Comparison of ENCODE assay signal across 5 cellular contexts in genomic region chr13:88852293-88852692, GRCh38.
DNase-seq lines count a peak whose midpoint lies in the region; FAIRE-seq and TF ChIP-seq lines count a peak whose summit lies in the region.
"Not testable (repeated sequence)": the region's sequence is repeated elsewhere in the genome, so short reads cannot be mapped to it uniquely, and the experiment has no call there.

No MANE protein-coding gene starts in this region.

- H3K9me3 Mint-ChIP-seq in chondrocyte (ENCODE audit: low read depth), result peaks cover 18% of the 10 kb centered on the region
- H3K9me3 Mint-ChIP-seq in glutamatergic neuron (ENCODE audit: unreplicated experiment); neural progenitor cell: not testable (repeated sequence)

- not testable (repeated sequence) for H3K79me2 ChIP-seq in neural progenitor cell (ENCODE audit: low read depth)

- not testable (repeated sequence) for H3K27ac Mint-ChIP-seq in chondrocyte (ENCODE audit: unreplicated experiment); glutamatergic neuron (ENCODE audit: unreplicated experiment); neural progenitor cell

- not testable (repeated sequence) for TF ChIP-seq CTCF in chondrocyte (IDR thresholded peaks at IDR 0.05); glutamatergic neuron (IDR thresholded peaks at IDR 0.05; ENCODE audit: partially characterized antibody, unreplicated experiment); kidney (IDR thresholded peaks at IDR 0.05; ENCODE audit: borderline replicate concordance, extremely low read depth, insufficient read depth); neural progenitor cell (IDR thresholded peaks at IDR 0.05)

- H2AFZ ChIP-seq in neural progenitor cell (replicated peaks), result not testable (repeated sequence)

- not testable (repeated sequence) for H3K36me3 ChIP-seq in kidney (ENCODE audit: control insufficient read depth in 1 of 2, insufficient read depth in 2 of 2, low read length in 2 of 2); neural progenitor cell

- H3K4me3 ChIP-seq in kidney (ENCODE audit: low read length in 2 of 2); neural progenitor cell: not testable (repeated sequence)

- H3K36me3 Mint-ChIP-seq in chondrocyte (ENCODE audit: low read depth); glutamatergic neuron (ENCODE audit: unreplicated experiment); neural progenitor cell: not testable (repeated sequence)

- not testable (repeated sequence) for H3K4me1 ChIP-seq in kidney (ENCODE audit: control insufficient read depth in 1 of 2, insufficient read depth in 1 of 2, low read depth in 1 of 2, low read length in 2 of 2); neural progenitor cell

- FAIRE-seq in kidney (lab: Jason Lieb, UNC), result not testable (repeated sequence)

- H3K4me2 ChIP-seq in neural progenitor cell, result not testable (repeated sequence)

- intact Hi-C loops in kidney (cut with DNase I), result not testable (repeated sequence)

- H3K4me1 Mint-ChIP-seq in chondrocyte (ENCODE audit: low read depth); glutamatergic neuron (ENCODE audit: low read depth, unreplicated experiment); neural progenitor cell: not testable (repeated sequence)

- not testable (repeated sequence) for H3K27ac ChIP-seq in kidney (ENCODE audit: low read depth in 2 of 2, low read length in 2 of 2); neural progenitor cell

- peak; percentile 4 for DNase-seq in SK-MEL-5 (ENCODE audit: low read depth, low spot score)
- DNase-seq in chondrocyte (ENCODE audit: low spot score), result peak; percentile 70
- DNase-seq in glutamatergic neuron, result peak; percentile 12
- peak; percentile 60 for DNase-seq in kidney
- peak; percentile 3 for DNase-seq in neural progenitor cell (ENCODE audit: low spot score)

- H3F3A ChIP-seq in neural progenitor cell (ENCODE audit: low read depth), result not testable (repeated sequence)

- not testable (repeated sequence) for H3K4me3 Mint-ChIP-seq in chondrocyte (ENCODE audit: unreplicated experiment); glutamatergic neuron (ENCODE audit: unreplicated experiment); neural progenitor cell

- in situ Hi-C loops in SK-MEL-5 (cut with HindIII; ENCODE audit: low pct_unique_long_range_greater_than_20kb, low sequenced_read_pairs), result not testable (repeated sequence)

- H3K27me3 Mint-ChIP-seq in chondrocyte (ENCODE audit: low read depth); glutamatergic neuron (ENCODE audit: unreplicated experiment); neural progenitor cell (ENCODE audit: insufficient read depth, low read depth): not testable (repeated sequence)

- not testable (repeated sequence) for H3K27me3 ChIP-seq in neural progenitor cell

- not testable (repeated sequence) for H3K9me3 ChIP-seq in kidney (ENCODE audit: control insufficient read depth in 1 of 2, low read length in 2 of 2); neural progenitor cell (ENCODE audit: low read depth)

- not testable (repeated sequence) for H3K9ac ChIP-seq in kidney (ENCODE audit: low read length in 2 of 2); neural progenitor cell

- not testable (repeated sequence) for H4K20me1 ChIP-seq in neural progenitor cell (ENCODE audit: low read depth)

Comparison
In these comparisons a context has a peak if more than half of its experiments do, and no peak if none do; other contexts are left out.
1. DNase-seq: peak in every context shown above with its lines; median percentile 70 in chondrocyte; 60 in kidney; 12 in glutamatergic neuron; 4 in SK-MEL-5; 3 in neural progenitor cell.